ENCODE assay signal across 17 cellular contexts in the genomic region with DNA sequence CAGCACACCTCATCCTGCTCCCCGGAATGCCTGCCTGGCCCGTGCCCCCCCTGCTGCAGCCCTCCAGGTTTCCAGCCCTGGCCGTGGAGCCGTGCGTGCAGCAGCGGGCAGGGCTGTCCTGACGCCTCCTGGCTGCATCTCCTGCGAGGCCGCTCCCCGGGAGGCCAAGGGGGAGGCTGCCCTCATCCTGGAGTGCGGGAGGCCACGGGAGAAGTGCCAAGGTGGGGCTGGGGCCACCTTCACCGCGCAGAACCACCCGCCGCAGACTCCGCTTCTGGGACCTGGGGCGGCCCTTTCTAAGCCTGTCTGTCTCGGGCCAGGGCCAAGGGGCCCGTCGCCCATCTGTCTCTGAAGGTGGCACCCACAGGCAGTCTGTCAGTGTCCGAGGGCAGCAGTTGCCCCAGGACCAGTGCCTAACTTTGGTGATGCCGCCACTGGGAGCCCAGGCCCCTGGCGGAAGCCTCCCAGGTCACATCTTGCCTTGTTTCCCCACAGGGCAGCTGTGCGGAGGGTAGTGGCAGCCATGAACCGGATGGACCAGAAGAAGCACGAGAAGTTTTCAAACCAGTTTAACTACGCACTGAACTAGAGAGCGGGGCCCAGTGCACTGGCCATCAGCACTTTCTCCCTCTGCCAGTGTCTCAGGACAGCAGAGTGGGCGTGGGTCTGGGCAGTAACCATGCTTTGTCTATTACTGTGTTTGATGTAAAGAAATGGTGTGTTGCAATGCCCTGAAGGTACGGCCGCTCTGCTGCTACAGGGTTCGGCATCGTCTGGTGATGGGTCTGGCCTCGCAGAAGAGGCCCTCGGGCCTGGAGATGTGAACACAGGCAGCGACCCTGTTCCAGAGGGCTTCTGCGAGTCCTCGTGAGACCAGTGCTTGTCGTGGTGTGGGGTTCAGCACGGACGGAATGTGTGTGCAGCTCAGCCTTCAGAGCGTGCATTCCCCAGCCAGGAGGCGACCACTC. TPM values are rescaled to one million over a fixed set of nuclear protein-coding genes. Genes with fewer than 3 reads are reported as not detected.
"Had no signal": no experiment of that assay in that cellular context is flagged by ENCODE, and none has a peak within 500 bp of the region (broad histone marks: within the 10 kb centered on the region; RNA-seq: fewer than 3 reads in every experiment).

No MANE protein-coding gene starts in this region.

- ATAC-seq: left lung had no signal

- H3K27me3 Mint-ChIP-seq: activated CD4-positive, alpha-beta T cell treated with anti-CD3 and anti-CD28 coated beads, Interleukin-2, amount 10 ng/mL, durations not matched to agents 7 days and 5 days; activated naive CD4-positive, alpha-beta T cell treated with anti-CD3 and anti-CD28 coated beads, Interleukin-2, amount 50 U/mL, for 24 hours had no signal

- H3K27me3 ChIP-seq: left lung, sigmoid colon, stomach had no signal

- H3K4me3 ChIP-seq: left lung, sigmoid colon, stomach, thoracic aorta had no signal

- H3K27ac ChIP-seq: left lung, sigmoid colon, stomach, thoracic aorta had no signal

- H3K9me3 Mint-ChIP-seq: activated naive CD4-positive, alpha-beta T cell treated with anti-CD3 and anti-CD28 coated beads, Interleukin-2, amount 50 U/mL, for 24 hours had no signal

- H3K4me3 Mint-ChIP-seq: activated CD4-positive, alpha-beta T cell treated with anti-CD3 and anti-CD28 coated beads, Interleukin-2, amount 10 ng/mL, durations not matched to agents 7 days and 5 days; activated naive CD4-positive, alpha-beta T cell treated with anti-CD3 and anti-CD28 coated beads, Interleukin-2, amount 50 U/mL, for 24 hours; T-helper 1 cell treated with Interleukin-12 subunit alpha and Interleukin-12 subunit beta and Interleukin-4 antibody, amounts not matched to agents 30 μg/mL and 1 μg/mL, for 36 hours had no signal

- H3K4me1 ChIP-seq: left lung, sigmoid colon, stomach had no signal

- DNase-seq: activated CD4-positive, alpha-beta T cell treated with anti-CD3 and anti-CD28 coated beads, Interleukin-2, amount 10 ng/mL, durations not matched to agents 7 days and 5 days; activated CD4-positive, CD25-positive, alpha-beta regulatory T cell; activated CD8-positive, alpha-beta memory T cell treated with anti-CD3 and anti-CD28 coated beads for 24 hours; stimulated activated CD4-positive, alpha-beta T cell treated with anti-CD3 and anti-CD28 coated beads, Interleukin-12 subunit alpha, Interleukin-12 subunit beta, amount 100 ng/mL, for 4 hours; stimulated activated CD4-positive, alpha-beta T cell treated with anti-CD3 and anti-CD28 coated beads, Interleukin-2, amount 100 ng/mL, for 48 hours; stimulated activated CD8-positive, alpha-beta memory T cell treated with anti-CD3 and anti-CD28 coated beads, Interleukin-4, amount 100 ng/mL, for 48 hours; stomach had no signal

- H3K4me1 Mint-ChIP-seq: activated CD4-positive, alpha-beta T cell treated with anti-CD3 and anti-CD28 coated beads, Interleukin-2, amount 10 ng/mL, durations not matched to agents 7 days and 5 days; activated naive CD4-positive, alpha-beta T cell treated with anti-CD3 and anti-CD28 coated beads, Interleukin-2, amount 50 U/mL, for 24 hours had no signal

- H3K27ac Mint-ChIP-seq: activated CD4-positive, alpha-beta T cell treated with anti-CD3 and anti-CD28 coated beads, Interleukin-2, amount 10 ng/mL, durations not matched to agents 7 days and 5 days; activated naive CD4-positive, alpha-beta T cell treated with anti-CD3 and anti-CD28 coated beads, Interleukin-2, amount 50 U/mL, for 24 hours; activated T-helper 2 cell treated with anti-CD3 and anti-CD28 coated beads, Interferon-gamma antibody, Interleukin-2, Interleukin-4, amounts not matched to agents 10 μg/mL and 5 μg/mL and 100 μg/mL, durations not matched to agents 14 hours and 24 hours and 36 hours had no signal

RNA-seq across cellular contexts. Expression of a gene that starts 20.6 kb away (rescaled TPM):
- total RNA-seq: activated CD4-positive, alpha-beta T cell treated with anti-CD3 and anti-CD28 coated beads, Interleukin-2, amount 10 ng/mL, durations not matched to agents 7 days and 5 days; activated T-helper 2 cell treated with anti-CD3 and anti-CD28 coated beads, Interferon-gamma antibody, Interleukin-2, Interleukin-4, amounts not matched to agents 10 μg/mL and 5 μg/mL and 100 μg/mL, durations not matched to agents 14 hours and 24 hours and 36 hours; cerebellum; dermis microvascular lymphatic vessel endothelial cell; fibroblast of villous mesenchyme; left lung; mesenteric fat pad; sigmoid colon; stomach; thoracic aorta had no signal
